9 cellular contexts compared by ENCODE assay signal in the genomic region with DNA sequence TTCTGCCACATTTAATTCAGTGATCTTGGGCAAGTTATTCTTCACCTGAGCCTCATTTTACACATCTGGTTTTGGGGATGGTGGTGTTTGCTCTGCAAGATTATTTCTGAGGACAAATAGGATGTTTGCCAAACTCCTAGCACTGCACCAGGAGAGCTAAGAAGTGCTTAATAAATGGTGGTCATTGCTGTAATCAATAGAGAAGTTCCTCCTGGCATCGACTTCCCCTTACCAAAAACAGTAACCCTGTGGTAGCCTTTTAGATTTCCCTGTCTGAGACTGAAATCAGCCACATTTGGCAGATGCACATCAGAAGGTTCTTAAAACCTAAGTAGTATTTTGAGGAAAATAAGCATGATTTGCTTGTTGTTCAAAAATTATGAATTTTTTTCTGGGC. TPM values are rescaled to one million over a fixed set of nuclear protein-coding genes. Genes with fewer than 3 reads are reported as not detected.
DNase-seq lines count a peak whose midpoint lies in the region; ATAC-seq, FAIRE-seq and TF ChIP-seq lines count a peak whose summit lies in the region.
"Had no signal": no experiment of that assay in that cellular context is flagged by ENCODE, and none has a peak within 500 bp of the region (broad histone marks: within the 10 kb centered on the region; RNA-seq: fewer than 3 reads in every experiment).

No MANE protein-coding gene starts in this region.

- 80% methylated on average over 1 of the region's 1 CpG; no CpG with 5 or more reads in 1 of the 2 experiments for WGBS in H1 (ENCODE audit: extremely low coverage in 1 of 2, insufficient coverage in 1 of 2, insufficient read length in 1 of 2, insufficient replicate concordance in 2 of 2, low coverage in 1 of 2, low lambda C conversion rate in 2 of 2, missing lambda C conversion rate in 1 of 2), 2 experiments

- H3K4ac ChIP-seq in H1 (replicated peaks; ENCODE audit: insufficient read length, low read depth, low read length) = no peak overlapping the region

- no peak overlapping the region for H4K91ac ChIP-seq in H1 (replicated peaks; ENCODE audit: insufficient read length, low read length)

- H3K27ac ChIP-seq in OCI-LY3 (ENCODE audit: low read length) = peak overlapping the region; percentile 88
- H3K27ac ChIP-seq in H1 (ENCODE audit: low read depth, low read length) = no peak overlapping the region

- DNase-seq in GM12864 (ENCODE audit: low read depth) (no peak), H1 (ENCODE audit: low read depth in 1 of 2, low spot score in 2 of 2) (no peak), pons (ENCODE audit: low spot score) (peak; percentile 54), DMS53 (lab: John Stamatoyannopoulos, UW) (no peak), mucosa of descending colon (no peak), 8988T (no peak)
- no peak for DNase-seq in stimulated activated CD4-positive, alpha-beta T cell treated with anti-CD3 and anti-CD28 coated beads, Interleukin-2, amount 100 ng/mL, for 48 hours
- DNase-seq: activated CD4-positive, alpha-beta T cell treated with anti-CD3 and anti-CD28 coated beads for 1 hour had no signal

- no peak for FAIRE-seq in H1 (lab: Jason Lieb, UNC)

- H4K5ac ChIP-seq in H1 (ENCODE audit: insufficient read length, low read depth, low read length) = no peak overlapping the region

- H3K9ac ChIP-seq in OCI-LY3 (ENCODE audit: low read length) (peak overlapping the region; percentile 95), H1 (replicated peaks in 1 of 4; ENCODE audit: extremely low read depth in 1 of 4, low read depth in 3 of 4, low read length in 3 of 4) (peak overlapping the region in 1 of 4 experiments; percentile 0; a peak in 1 of 7 replicates)

- POLR2A ChIA-PET in H1 (lab: Charles Lee; ENCODE audit: partially characterized antibody) = interaction anchor here (1.7 kb wide), 1 partner anchor 10 kb away, joined by 3 read pairs; no protein-coding TSS in a partner anchor

- no peak overlapping the region for H2BK15ac ChIP-seq in H1 (ENCODE audit: low read length)

- no peak overlapping the region for H3K18ac ChIP-seq in H1 (ENCODE audit: extremely low read depth, low read length)

- H2BK120ac ChIP-seq in H1 (replicated peaks; ENCODE audit: low read depth, low read length) = no peak overlapping the region

- TF ChIP-seq RAD21 in H1 (IDR thresholded peaks at IDR 0.05 in 1 of 2, conservative IDR thresholded peaks at IDR 0.05 in 1 of 2; ENCODE audit: low read depth in 2 of 2, low read length in 2 of 2) = no peak

- peaks cover 45% of the 10 kb centered on the region for H3K4me1 ChIP-seq in OCI-LY3 (ENCODE audit: low read length)
- H3K4me1 ChIP-seq in H1 (replicated peaks in 1 of 4; ENCODE audit: control insufficient read depth in 3 of 4, insufficient read depth in 4 of 4, low read length in 3 of 4) = peaks cover 6 to 29% (median 18%) of the 10 kb centered on the region in 4 experiments
- H3K4me1 ChIP-seq in mucosa of descending colon (ENCODE audit: low read depth) = peaks cover 12% of the 10 kb centered on the region

- peak overlapping the region; percentile 98 for H3K4me3 ChIP-seq in GM12864 (ENCODE audit: low read depth, low read length)
- peak overlapping the region; percentile 96 for H3K4me3 ChIP-seq in OCI-LY3 (ENCODE audit: low read length)
- peak overlapping the region; percentile 16 to 100 (median 86); a peak in 7 of 8 replicates for H3K4me3 ChIP-seq in H1 (ENCODE audit: extremely low read depth in 1 of 4, insufficient read depth in 2 of 4, low read depth in 3 of 4, low read length in 4 of 4)
- no peak overlapping the region for H3K4me3 ChIP-seq in mucosa of descending colon

- no peak overlapping the region for H2BK12ac ChIP-seq in H1 (ENCODE audit: low read depth, low read length)

- peaks cover 82% of the 10 kb centered on the region for H3K79me2 ChIP-seq in OCI-LY3 (ENCODE audit: low read length)
- peaks cover 59 to 69% of the 10 kb centered on the region in 2 experiments for H3K79me2 ChIP-seq in H1 (ENCODE audit: control insufficient read depth in 1 of 2, insufficient read depth in 2 of 2, low read length in 2 of 2)

- H2BK20ac ChIP-seq in H1 (ENCODE audit: low read length) = no peak overlapping the region

- H3K23ac ChIP-seq in H1 (ENCODE audit: insufficient read length) = no peak overlapping the region

- no peak overlapping the region for H2AFZ ChIP-seq in OCI-LY3 (ENCODE audit: low read depth, low read length)
- no peak overlapping the region for H2AFZ ChIP-seq in H1 (ENCODE audit: low read length)

- H3K36me3 ChIP-seq in OCI-LY3 (replicated peaks; ENCODE audit: low read depth, low read length) (peaks cover 10% of the 10 kb centered on the region), H1 (ENCODE audit: control insufficient read depth in 2 of 4, insufficient read depth in 4 of 4, low read length in 3 of 4) (no peaks in the 10 kb centered on the region), mucosa of descending colon (ENCODE audit: low read depth) (no peaks in the 10 kb centered on the region)

- H3K56ac ChIP-seq in H1 (replicated peaks; ENCODE audit: insufficient read length, low read depth, low read length) = no peak overlapping the region

- peak overlapping the region; percentile 85 for H3K4me2 ChIP-seq in OCI-LY3 (ENCODE audit: low read length)
- peak overlapping the region; percentile 43 to 68 for H3K4me2 ChIP-seq in H1 (ENCODE audit: insufficient read depth in 1 of 2, low read depth in 2 of 2, low read length in 2 of 2)

- H3K23me2 ChIP-seq in H1 (ENCODE audit: low read depth, low read length) = no peaks in the 10 kb centered on the region; the same call in 1 of the 2 replicates

- H4K20me1 ChIP-seq in OCI-LY3 (ENCODE audit: insufficient read depth, low read length) = peaks cover 46% of the 10 kb centered on the region
- H4K20me1 ChIP-seq in H1 (replicated peaks in 1 of 2; ENCODE audit: control insufficient read depth in 1 of 2, insufficient read depth in 2 of 2, low read length in 2 of 2) = peaks cover 28 to 31% of the 10 kb centered on the region in 2 experiments

- no peak for TF ChIP-seq EP300 in H1 (IDR thresholded peaks at IDR 0.05; ENCODE audit: borderline replicate concordance in 1 of 2, low read depth in 2 of 2, low read length in 2 of 2)

- H4K8ac ChIP-seq in H1 (ENCODE audit: extremely low read depth, insufficient read depth, low read length) = no peak overlapping the region

- CTCF ChIA-PET in H1 (lab: Charles Lee; ENCODE audit: partially characterized antibody) = interaction anchor here (0.5 to 1.6 kb wide), 4 partner anchors 12 to 213 kb away, joined by 3 to 4 read pairs (median 4); no protein-coding TSS in a partner anchor

- ATAC-seq in mucosa of descending colon = no peak

- no peak for TF ChIP-seq POLR2A in H1 (IDR thresholded peaks at IDR 0.05; ENCODE audit: control extremely low read depth in 1 of 2, low read depth in 2 of 2, low read length in 2 of 2)

- no peak overlapping the region for H3K14ac ChIP-seq in H1 (ENCODE audit: insufficient read length)

- no peak overlapping the region for H2AK5ac ChIP-seq in H1 (ENCODE audit: low read depth, low read length)

- intact Hi-C loops in mucosa of descending colon (cut with DNase I, micrococcal nuclease) = no loop called here

- H3K9me3 ChIP-seq in OCI-LY3 (ENCODE audit: insufficient read depth, low read length) (no peaks in the 10 kb centered on the region), H1 (ENCODE audit: insufficient read depth in 2 of 2, low read depth in 1 of 2, low read length in 1 of 2) (no peaks in the 10 kb centered on the region), mucosa of descending colon (no peaks in the 10 kb centered on the region)

- TF ChIP-seq CTCF in GM12864 (IDR thresholded peaks at IDR 0.05; ENCODE audit: low read depth, low read length, missing control alignments) = no peak
- TF ChIP-seq CTCF in OCI-LY3 (IDR thresholded peaks at IDR 0.05; ENCODE audit: low read depth, low read length) = no peak
- no peak for TF ChIP-seq CTCF in H1 (IDR thresholded peaks at IDR 0.05; ENCODE audit: control extremely low read depth in 1 of 3, insufficient read depth in 1 of 3, low read depth in 1 of 3, low read length in 3 of 3)
- no peak for TF ChIP-seq CTCF in mucosa of descending colon (IDR thresholded peaks at IDR 0.05)

- H3K79me1 ChIP-seq in H1 (ENCODE audit: low read depth, low read length) = peaks cover under 1% of the 10 kb centered on the region; the same call in 1 of the 2 replicates

- H3K27me3 ChIP-seq in OCI-LY3 (ENCODE audit: low read depth, low read length) (no peaks in the 10 kb centered on the region), H1 (replicated peaks in 1 of 4; ENCODE audit: control insufficient read depth in 3 of 4, extremely low read depth in 1 of 4, insufficient read depth in 3 of 4, low read length in 3 of 4) (no peaks in the 10 kb centered on the region; a peak in 1 of 7 replicates)

- H2BK5ac ChIP-seq in H1 (ENCODE audit: low read depth, low read length) = no peak overlapping the region

TF ChIP-seq in H1, 55 proteins besides CTCF, POLR2A, EP300 and RAD21:
- no peak for TF ChIP-seq SAP30 (IDR thresholded peaks at IDR 0.05; ENCODE audit: insufficient read depth, insufficient replicate concordance, low read length)
- TF ChIP-seq, protein P1, sequence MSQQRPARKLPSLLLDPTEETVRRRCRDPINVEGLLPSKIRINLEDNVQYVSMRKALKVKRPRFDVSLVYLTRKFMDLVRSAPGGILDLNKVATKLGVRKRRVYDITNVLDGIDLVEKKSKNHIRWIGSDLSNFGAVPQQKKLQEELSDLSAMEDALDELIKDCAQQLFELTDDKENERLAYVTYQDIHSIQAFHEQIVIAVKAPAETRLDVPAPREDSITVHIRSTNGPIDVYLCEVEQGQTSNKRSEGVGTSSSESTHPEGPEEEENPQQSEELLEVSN (IDR thresholded peaks at IDR 0.05) = no peak
- TF ChIP-seq CHD1 (IDR thresholded peaks at IDR 0.05; ENCODE audit: low read depth, low read length) = no peak

RNA-seq across cellular contexts. Expression of a gene that starts 2.3 kb away (rescaled TPM):
- 40.8 and 41.3 TPM in 2 replicates for total RNA-seq in H1 (2021; fragmentation: NEBNext Ultra II Directional; extraction: Animal tissue kit (Norgen Biotek cat#: 25700))
- polyA plus RNA-seq in H1 (2011; rRNA removed) = 17.6 and 20.1 TPM in 2 replicates
- 29.3 TPM for polyA plus RNA-seq in H1 (2011; cell fraction: cytosol; rRNA removed)
- 16.1 TPM for polyA plus RNA-seq in H1 (2011; cell fraction: nucleus; rRNA removed)
- 21.6 to 30.8 TPM (median 26.6 TPM) in 4 replicates for polyA plus RNA-seq in H1 (2012, experiment 1 of 2)
- polyA plus RNA-seq in H1 (2012, experiment 2 of 2) = 4.7 TPM
- 46.9 TPM for polyA plus RNA-seq in H1 (2013, experiment 1 of 2)
- polyA plus RNA-seq in H1 (2013, experiment 2 of 2) = 54.5 TPM
- polyA minus RNA-seq in H1 (2011; rRNA and poly(A)+ RNA removed) = 55.2 TPM in 2 replicates
- polyA minus RNA-seq in H1 (2011; cell fraction: cytosol; rRNA and poly(A)+ RNA removed) = 29.4 TPM
- 28.5 TPM for polyA minus RNA-seq in H1 (2011; cell fraction: nucleus; rRNA and poly(A)+ RNA removed)
- 10 to 100 TPM; 27.1 to 44.6 (median 30.0) TPM for total RNA-seq in mucosa of descending colon
